Comparison of ENCODE assay signal across 22 cellular contexts in the genomic region with DNA sequence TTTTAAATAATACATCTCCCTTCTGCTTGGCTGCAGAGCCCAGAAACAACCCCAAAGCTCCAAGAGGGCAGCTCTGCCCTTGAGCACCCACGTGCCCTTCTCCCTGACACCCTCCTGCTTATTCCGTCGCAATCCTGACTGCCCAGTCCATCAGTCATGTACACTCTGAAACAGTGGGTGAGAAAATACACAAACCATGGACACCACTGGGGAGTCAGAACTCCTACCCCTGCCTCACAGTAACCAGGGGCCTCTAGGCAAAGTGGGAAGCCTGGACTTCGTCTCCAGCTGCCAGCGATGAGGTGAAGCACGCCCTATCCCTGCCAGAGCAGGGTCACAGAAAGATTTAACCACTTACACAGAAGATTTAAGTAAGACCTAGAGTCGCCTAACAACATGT. TPM values are rescaled to one million over a fixed set of nuclear protein-coding genes. Genes with fewer than 3 reads are reported as not detected.
DNase-seq lines count a peak whose midpoint lies in the region; ATAC-seq and TF ChIP-seq lines count a peak whose summit lies in the region.
"Had no signal": no experiment of that assay in that cellular context is flagged by ENCODE, and none has a peak within 500 bp of the region (broad histone marks: within the 10 kb centered on the region; RNA-seq: fewer than 3 reads in every experiment).

No MANE protein-coding gene starts in this region.

- H3K36me3 Mint-ChIP-seq in nephron progenitor cell (ENCODE audit: low read depth) = peaks cover 79% of the 10 kb centered on the region
- peaks cover 32% of the 10 kb centered on the region for H3K36me3 Mint-ChIP-seq in activated CD4-positive, alpha-beta T cell treated with anti-CD3 and anti-CD28 coated beads for 36 hours (ENCODE audit: low read depth)

- H3K9me3 ChIP-seq in heart left ventricle (peaks cover 0 to 5% (median 0%) of the 10 kb centered on the region in 12 donors), right atrium auricular region (no peaks in the 10 kb centered on the region)
- H3K9me3 ChIP-seq: HAP-1 had no signal

- intact Hi-C loops in heart left ventricle (cut with DNase I) = no loop called here
- intact Hi-C loops in activated CD4-positive, alpha-beta T cell treated with anti-CD3 and anti-CD28 coated beads for 36 hours (cut with DNase I, micrococcal nuclease) = no loop called here

- H3K9me3 Mint-ChIP-seq in nephron progenitor cell = peaks cover 22% of the 10 kb centered on the region
- H3K9me3 Mint-ChIP-seq in activated CD4-positive, alpha-beta T cell treated with anti-CD3 and anti-CD28 coated beads for 36 hours (ENCODE audit: low read depth) = no peaks in the 10 kb centered on the region

- no peak for DNase-seq in heart left ventricle
- no peak for DNase-seq in right atrium auricular region (ENCODE audit: low spot score)
- DNase-seq in fibroblast of villous mesenchyme (ENCODE audit: low read depth) = peak; percentile 27
- DNase-seq in nephron progenitor cell = no peak
- no peak for DNase-seq in DMS53 treated with DMSO at 0.1 percent for 48 hours (lab: John Stamatoyannopoulos, UW; ENCODE audit: unreplicated experiment)
- no peak for DNase-seq in globus pallidus (ENCODE audit: low spot score)
- no peak for DNase-seq in activated CD4-positive, alpha-beta T cell treated with anti-CD3 and anti-CD28 coated beads for 36 hours
- DNase-seq: DMS53, EL, MM.1S, NCI-H1092, NCI-H1436 treated with DMSO at 0.1 percent for 48 hours, NCI-H2029, NCI-H2227 treated with DMSO at 0.1 percent for 48 hours, NCI-H510A had no signal

- peak overlapping the region; percentile 16 for H3K27ac Mint-ChIP-seq in nephron progenitor cell
- H3K27ac Mint-ChIP-seq in activated CD4-positive, alpha-beta T cell treated with anti-CD3 and anti-CD28 coated beads for 36 hours = no peak overlapping the region
- H3K27ac Mint-ChIP-seq: B cell had no signal

- no peak for TF ChIP-seq CTCF in heart left ventricle (IDR thresholded peaks at IDR 0.05)
- TF ChIP-seq CTCF in right atrium auricular region (IDR thresholded peaks at IDR 0.05) = no peak
- TF ChIP-seq CTCF in fibroblast of villous mesenchyme (IDR thresholded peaks at IDR 0.05; ENCODE audit: insufficient read depth, low read depth, low read length) = no peak
- no peak for TF ChIP-seq CTCF in nephron progenitor cell (IDR thresholded peaks at IDR 0.05)

- 54 to 70% (median 64%) methylated on average over 7 of the region's 7 CpGs for WGBS in heart left ventricle, 4 donors

- peaks cover 15% of the 10 kb centered on the region for H3K4me1 Mint-ChIP-seq in nephron progenitor cell
- H3K4me1 Mint-ChIP-seq in activated CD4-positive, alpha-beta T cell treated with anti-CD3 and anti-CD28 coated beads for 36 hours = peaks cover 2% of the 10 kb centered on the region
- H3K4me1 Mint-ChIP-seq: B cell had no signal

- H3K4me3 Mint-ChIP-seq in nephron progenitor cell = no peak overlapping the region
- no peak overlapping the region for H3K4me3 Mint-ChIP-seq in activated CD4-positive, alpha-beta T cell treated with anti-CD3 and anti-CD28 coated beads for 36 hours
- H3K4me3 Mint-ChIP-seq: B cell, CD14-positive monocyte had no signal

- no peak for TF ChIP-seq POLR2A in heart left ventricle (IDR thresholded peaks at IDR 0.05)

- H3K27me3 ChIP-seq in heart left ventricle (no peaks in the 10 kb centered on the region), right atrium auricular region (no peaks in the 10 kb centered on the region)

- H3K4me3 ChIP-seq in heart left ventricle = no peak overlapping the region
- no peak overlapping the region for H3K4me3 ChIP-seq in right atrium auricular region
- H3K4me3 ChIP-seq in fibroblast of villous mesenchyme (ENCODE audit: low read depth, low read length) = no peak overlapping the region
- H3K4me3 ChIP-seq: HAP-1, K562 had no signal

- H3K27me3 Mint-ChIP-seq in nephron progenitor cell (ENCODE audit: low read depth, poor library complexity) = no peaks in the 10 kb centered on the region
- H3K27me3 Mint-ChIP-seq in activated CD4-positive, alpha-beta T cell treated with anti-CD3 and anti-CD28 coated beads for 36 hours = no peaks in the 10 kb centered on the region
- H3K27me3 Mint-ChIP-seq: B cell had no signal

- H3K36me3 ChIP-seq in heart left ventricle = peaks cover 0 to 29% (median 21%) of the 10 kb centered on the region in 9 donors
- peaks cover 9% of the 10 kb centered on the region for H3K36me3 ChIP-seq in right atrium auricular region

- POLR2A ChIA-PET in activated CD4-positive, alpha-beta T cell treated with anti-CD3 and anti-CD28 coated beads for 36 hours (lab: Charles Lee) = no interaction called here

- H3K27ac ChIP-seq in heart left ventricle = no peak overlapping the region
- H3K27ac ChIP-seq in right atrium auricular region = peak overlapping the region in 1 of 2 donors; percentile 19
- H3K27ac ChIP-seq: RWPE1 had no signal

- CTCF ChIA-PET in activated CD4-positive, alpha-beta T cell treated with anti-CD3 and anti-CD28 coated beads for 36 hours (lab: Charles Lee) = interaction anchor here (1.1 kb wide), 1 partner anchor 35 kb away, joined by 3 read pairs; no protein-coding TSS in a partner anchor

- peaks cover 0 to 28% (median 13%) of the 10 kb centered on the region in 12 donors for H3K4me1 ChIP-seq in heart left ventricle
- peaks cover 0 to 6% of the 10 kb centered on the region in 2 donors for H3K4me1 ChIP-seq in right atrium auricular region
- H3K4me1 ChIP-seq: HAP-1 had no signal

- peak in 3 of 4 donors; percentile 49 to 79 (median 53) for ATAC-seq in heart left ventricle
- no peak for ATAC-seq in activated CD4-positive, alpha-beta T cell treated with anti-CD3 and anti-CD28 coated beads for 36 hours
- ATAC-seq: HepG2, K562, SK-N-SH treated with all-trans-retinoic acid at 6 μM for 48 hours had no signal

RNA-seq across cellular contexts. Expression of a gene that starts 40.1 kb away (rescaled TPM):
- total RNA-seq in heart left ventricle = 10 to 100 TPM; 38.0 to 70.5 (median 59.6) TPM
- polyA plus RNA-seq in heart left ventricle = 10 to 100 TPM; 25.9 to 49.0 TPM
- total RNA-seq in right atrium auricular region = 10 to 100 TPM; 50.8 to 62.4 TPM
- total RNA-seq in fibroblast of villous mesenchyme = 39.6 and 41.0 TPM in 2 replicates
- 10 to 100 TPM; 26.8 to 35.0 TPM for total RNA-seq in activated CD4-positive, alpha-beta T cell treated with anti-CD3 and anti-CD28 coated beads for 36 hours
